ENCODE assay signal across 21 cellular contexts in genomic region chr15:92953569-92953968, GRCh38. TPM values are rescaled to one million over a fixed set of nuclear protein-coding genes. Genes with fewer than 3 reads are reported as not detected.
DNase-seq lines count a peak whose midpoint lies in the region; ATAC-seq and TF ChIP-seq lines count a peak whose summit lies in the region.
"Had no signal": no experiment of that assay in that cellular context is flagged by ENCODE, and none has a peak within 500 bp of the region (broad histone marks: within the 10 kb centered on the region; RNA-seq: fewer than 3 reads in every experiment).

No MANE protein-coding gene starts in this region.

- H3K27ac Mint-ChIP-seq in activated naive CD4-positive, alpha-beta T cell treated with anti-CD3 and anti-CD28 coated beads, Interleukin-2, amount 50 U/mL, for 24 hours, result peak overlapping the region; percentile 12
- H3K27ac Mint-ChIP-seq in neural progenitor cell, result no peak overlapping the region
- H3K27ac Mint-ChIP-seq: HFFc6 had no signal

- H3K79me2 ChIP-seq in HCT116 (ENCODE audit: insufficient read depth, low read length) (peaks cover 91% of the 10 kb centered on the region), neural progenitor cell (ENCODE audit: low read depth) (peaks cover 84% of the 10 kb centered on the region)

- H4K20me1 ChIP-seq in HCT116 (ENCODE audit: insufficient read depth) (0 out of 2 replicates have a peak, but pooled peaks cover 4% of the 10 kb centered on the region), neural progenitor cell (ENCODE audit: low read depth) (peaks cover 17% of the 10 kb centered on the region)

- peaks cover 27% of the 10 kb centered on the region for H3K4me1 Mint-ChIP-seq in activated naive CD4-positive, alpha-beta T cell treated with anti-CD3 and anti-CD28 coated beads, Interleukin-2, amount 50 U/mL, for 24 hours
- no peaks in the 10 kb centered on the region for H3K4me1 Mint-ChIP-seq in neural progenitor cell

- TF ChIP-seq RAD21 in HCT116 (IDR thresholded peaks at IDR 0.05; ENCODE audit: low read depth), result no peak

- TSS peak; percentile 6 for BruUV-seq in HCT116 (replicated peaks; lab: Mats Ljungman, UMichigan)

- CTCF ChIA-PET in HCT116 (lab: Charles Lee), result interaction anchor here (0.8 kb wide), 1 partner anchor 156 kb away, joined by 5 read pairs; no protein-coding TSS in a partner anchor

- no peaks in the 10 kb centered on the region for H3K27me3 Mint-ChIP-seq in activated naive CD4-positive, alpha-beta T cell treated with anti-CD3 and anti-CD28 coated beads, Interleukin-2, amount 50 U/mL, for 24 hours
- H3K27me3 Mint-ChIP-seq in neural progenitor cell (ENCODE audit: insufficient read depth, low read depth), result peaks cover 5% of the 10 kb centered on the region

- no peak overlapping the region for H3K27ac ChIP-seq in HCT116 (ENCODE audit: low read depth, low read length)
- H3K27ac ChIP-seq in neural progenitor cell, result peak overlapping the region; percentile 16
- H3K27ac ChIP-seq: SJSA1 had no signal

- H3K36me3 ChIP-seq in HCT116 (ENCODE audit: control insufficient read depth in 1 of 2, insufficient read depth in 2 of 2, low read length in 2 of 2) (peaks cover 72 to 85% of the 10 kb centered on the region in 2 experiments), adipocyte (ENCODE audit: control insufficient read depth, insufficient read depth, low read length, severe bottlenecking) (peaks cover 100% of the 10 kb centered on the region), neural progenitor cell (peaks cover 71% of the 10 kb centered on the region)

- no peak overlapping the region for H3K4me3 Mint-ChIP-seq in activated naive CD4-positive, alpha-beta T cell treated with anti-CD3 and anti-CD28 coated beads, Interleukin-2, amount 50 U/mL, for 24 hours
- H3K4me3 Mint-ChIP-seq in neural progenitor cell, result no peak overlapping the region
- H3K4me3 Mint-ChIP-seq: HFFc6 had no signal

- no peaks in the 10 kb centered on the region for H3K9me2 ChIP-seq in HCT116 (ENCODE audit: insufficient read depth)

- no peak overlapping the region for H3K4me3 ChIP-seq in HCT116 (replicated peaks in 1 of 2; ENCODE audit: low read depth in 1 of 2, low read length in 2 of 2)
- no peak overlapping the region for H3K4me3 ChIP-seq in adipocyte (ENCODE audit: low read length)
- H3K4me3 ChIP-seq in neural progenitor cell, result no peak overlapping the region
- H3K4me3 ChIP-seq: SJSA1 had no signal

- POLR2A ChIA-PET in HCT116 (lab: Charles Lee), result no interaction called here

- ATAC-seq in HCT116 (no peak), GM18907 (IDR thresholded peaks at IDR 0.05; ENCODE audit: unreplicated experiment) (no peak)

- intact Hi-C loops in HCT116 (cut with micrococcal nuclease), result no loop called here

- peaks cover 5% of the 10 kb centered on the region for H3K9me3 Mint-ChIP-seq in activated naive CD4-positive, alpha-beta T cell treated with anti-CD3 and anti-CD28 coated beads, Interleukin-2, amount 50 U/mL, for 24 hours
- H3K9me3 Mint-ChIP-seq in neural progenitor cell, result peaks cover 13% of the 10 kb centered on the region

- H3K9me3 ChIP-seq in HCT116 (ENCODE audit: control insufficient read depth in 1 of 2, insufficient read depth in 1 of 2, low read depth in 1 of 2, low read length in 2 of 2) (peaks cover 5 to 18% of the 10 kb centered on the region in 2 experiments; a peak in 3 of 4 replicates), adipocyte (ENCODE audit: control insufficient read depth, low read length) (peaks cover 24% of the 10 kb centered on the region), neural progenitor cell (ENCODE audit: low read depth) (no peaks in the 10 kb centered on the region)
- H3K9me3 ChIP-seq: BE2C had no signal

- no peak for DNase-seq in activated naive CD4-positive, alpha-beta T cell (lab: John Stamatoyannopoulos, UW)
- DNase-seq in HCT116 (ENCODE audit: low read depth, low spot score), result no peak
- no peak for DNase-seq in adipocyte (ENCODE audit: low read depth)
- DNase-seq in neural progenitor cell (ENCODE audit: low spot score), result no peak
- DNase-seq in mesenteric fat pad (ENCODE audit: low spot score), result no peak
- no peak for DNase-seq in activated CD4-positive, alpha-beta T cell treated with anti-CD3 and anti-CD28 coated beads for 4 hours
- DNase-seq: BE2C, COR-L47, DMS79, H7, HFFc6, KBM-7, MM.1S, NCI-H1048, NCI-H1417 treated with DMSO at 0.1 percent for 48 hours, NCI-H187 treated with DMSO at 0.1 percent for 48 hours, NCI-H2107, NCI-H69 had no signal

- peaks cover 76% of the 10 kb centered on the region for H3F3A ChIP-seq in neural progenitor cell (ENCODE audit: low read depth)

- TF ChIP-seq CTCF in HCT116 (IDR thresholded peaks at IDR 0.05 in 2 of 3, conservative IDR thresholded peaks at IDR 0.05 in 1 of 3; ENCODE audit: borderline replicate concordance in 1 of 3, insufficient read depth in 1 of 3, low read depth in 2 of 3, low read length in 2 of 3), result no peak
- TF ChIP-seq CTCF in neural progenitor cell (IDR thresholded peaks at IDR 0.05), result no peak

- TF ChIP-seq POLR2A in HCT116 (IDR thresholded peaks at IDR 0.05; ENCODE audit: borderline replicate concordance, extremely low read depth, insufficient read depth, insufficient read length), result no peak

- H3K9ac ChIP-seq in HCT116 (ENCODE audit: low read length), result no peak overlapping the region
- H3K9ac ChIP-seq in adipocyte (ENCODE audit: low read length), result peak overlapping the region; percentile 4
- no peak overlapping the region for H3K9ac ChIP-seq in neural progenitor cell

- H2AFZ ChIP-seq in HCT116 (ENCODE audit: low read depth, low read length, poor library complexity, severe bottlenecking), result no peak overlapping the region
- H2AFZ ChIP-seq in neural progenitor cell (replicated peaks), result no peak overlapping the region

- H3K4me1 ChIP-seq in HCT116 (ENCODE audit: control insufficient read depth in 1 of 2, insufficient read depth in 2 of 2, low read length in 2 of 2), result no peaks in the 10 kb centered on the region
- no peaks in the 10 kb centered on the region for H3K4me1 ChIP-seq in adipocyte (ENCODE audit: control insufficient read depth, insufficient read depth, low read length)
- H3K4me1 ChIP-seq in neural progenitor cell, result peaks cover 10% of the 10 kb centered on the region
- H3K4me1 ChIP-seq: BE2C, SJSA1 had no signal

- peaks cover 55% of the 10 kb centered on the region for H3K36me3 Mint-ChIP-seq in activated naive CD4-positive, alpha-beta T cell treated with anti-CD3 and anti-CD28 coated beads, Interleukin-2, amount 50 U/mL, for 24 hours
- peaks cover 72% of the 10 kb centered on the region for H3K36me3 Mint-ChIP-seq in neural progenitor cell

- H3K4me2 ChIP-seq in HCT116 (ENCODE audit: low read length) (no peak overlapping the region), neural progenitor cell (no peak overlapping the region)

- RAD21 ChIA-PET in HCT116 (lab: Charles Lee; ENCODE audit: low non-redundant PET in 1 of 2, low total read pairs in 2 of 2, uncharacterized antibody in 2 of 2, unreplicated experiment in 2 of 2), result no interaction called here

- no peaks in the 10 kb centered on the region for H3K27me3 ChIP-seq in HCT116 (ENCODE audit: insufficient read depth, low read length)
- H3K27me3 ChIP-seq in adipocyte (replicated peaks; ENCODE audit: control insufficient read depth, insufficient read depth, low read length), result no peaks in the 10 kb centered on the region
- H3K27me3 ChIP-seq in neural progenitor cell, result no peaks in the 10 kb centered on the region
- H3K27me3 ChIP-seq: BE2C, SJSA1 had no signal

TF ChIP-seq in HCT116, 20 proteins besides CTCF, POLR2A, EP300 and RAD21:
- TF ChIP-seq EGR1 (IDR thresholded peaks at IDR 0.05; ENCODE audit: low read depth), result no peak
- TF ChIP-seq ZFX (IDR thresholded peaks at IDR 0.05), result no peak
- no peak for TF ChIP-seq ZBTB33 (IDR thresholded peaks at IDR 0.05; ENCODE audit: extremely low read depth, insufficient replicate concordance, low read length)
- TF ChIP-seq FOSL1 (IDR thresholded peaks at IDR 0.05; ENCODE audit: low read depth), result no peak
- TF ChIP-seq EZH2phosphoT487 (IDR thresholded peaks at IDR 0.05; ENCODE audit: borderline replicate concordance), result no peak
- no peak for TF ChIP-seq TCF7L2 (IDR thresholded peaks at IDR 0.05; ENCODE audit: borderline replicate concordance, extremely low read depth, insufficient read depth, insufficient read length)
- no peak for TF ChIP-seq POLR2AphosphoS5 (IDR thresholded peaks at IDR 0.05; ENCODE audit: low read depth, low read length)

RNA-seq across cellular contexts. Expression of gene CHD2, which starts 53.4 kb away (rescaled TPM):
- total RNA-seq in HCT116 (2021; ENCODE audit: unreplicated experiment), result 116 TPM
- polyA plus RNA-seq in HCT116 (2012), result 64.4 and 68.7 TPM in 2 replicates
- 77.6 and 128 TPM in 2 replicates for total RNA-seq in neural progenitor cell (ENCODE audit: low replicate concordance)
- total RNA-seq in mesenteric fat pad, result 90.9 TPM
